Comparison of ENCODE assay signal across 24 cellular contexts in the genomic region with DNA sequence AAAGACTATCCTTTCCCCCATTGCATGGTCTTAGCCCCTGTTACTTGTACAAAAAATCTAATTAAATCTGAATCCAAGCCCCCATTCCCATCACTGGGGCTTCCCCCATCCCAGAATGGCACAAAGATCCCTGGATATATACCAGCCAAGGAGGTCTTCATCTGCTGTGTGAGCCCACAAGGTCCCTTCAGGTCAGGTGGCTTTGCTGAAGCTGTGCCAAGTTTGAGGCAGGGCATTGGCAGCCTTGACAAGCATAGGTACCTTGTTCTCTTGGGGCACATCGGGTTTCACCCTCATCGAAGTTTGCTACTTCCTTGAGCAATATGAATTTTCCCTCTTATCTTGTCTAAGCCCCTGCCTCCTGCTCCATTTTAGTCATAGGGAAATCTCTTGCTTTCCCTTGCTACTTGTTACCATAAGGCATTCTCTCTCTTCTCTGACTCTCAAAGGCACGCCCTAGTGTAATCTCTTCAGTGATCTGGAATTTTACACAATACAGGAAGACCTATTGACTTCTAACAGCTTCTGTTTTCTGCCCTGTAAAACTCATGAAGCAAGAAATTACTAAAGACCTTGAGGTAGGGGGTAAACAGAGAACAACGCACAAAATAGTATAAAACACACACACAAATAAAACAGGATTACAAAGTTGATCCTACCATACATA.
A peak's percentile ranks its signal among the peaks of the same experiment; 100 is the strongest.
DNase-seq lines count a peak whose midpoint lies in the region; ATAC-seq, FAIRE-seq and TF ChIP-seq lines count a peak whose summit lies in the region.
"Had no signal": no experiment of that assay in that cellular context is flagged by ENCODE, and none has a peak within 500 bp of the region (broad histone marks: within the 10 kb centered on the region; RNA-seq: fewer than 3 reads in every experiment).

No MANE protein-coding gene starts in this region.

- WGBS in mesenchymal stem cell = 77% methylated on average over 4 of the region's 4 CpGs

- H3K36me3 ChIP-seq in bronchial epithelial cell (ENCODE audit: control insufficient read depth, insufficient read depth, low read length) (no peaks in the 10 kb centered on the region), mesenchymal stem cell (ENCODE audit: control insufficient read depth in 1 of 2, insufficient read depth in 2 of 2, low read depth in 1 of 2, low read length in 2 of 2) (no peaks in the 10 kb centered on the region)
- H3K36me3 ChIP-seq: left ventricle myocardium inferior, MG63, Peyer's patch, prostate gland had no signal

- H3K4me2 ChIP-seq in mesenchymal stem cell (ENCODE audit: low read length, poor library complexity, severe bottlenecking) = no peak overlapping the region

- H2BK12ac ChIP-seq in mesenchymal stem cell (ENCODE audit: low read length in 2 of 2) = peak overlapping the region in 1 of 2 experiments; percentile 31

- H4K8ac ChIP-seq in mesenchymal stem cell (ENCODE audit: low read length) = no peak overlapping the region

- no peak overlapping the region for H3K9ac ChIP-seq in mesenchymal stem cell (ENCODE audit: low read length)

- peak overlapping the region; percentile 87 for H2AK5ac ChIP-seq in mesenchymal stem cell (ENCODE audit: low read length, severe bottlenecking)

- peak overlapping the region in 1 of 2 experiments; percentile 48 for H3K18ac ChIP-seq in mesenchymal stem cell (ENCODE audit: low read depth in 1 of 2, low read length in 2 of 2)

- no peak overlapping the region for H3K23ac ChIP-seq in mesenchymal stem cell (ENCODE audit: low read length in 2 of 2)

- H3K9me3 Mint-ChIP-seq in CD14-positive monocyte = peaks cover 0 to 4% (median 1%) of the 10 kb centered on the region in 7 donors
- H3K9me3 Mint-ChIP-seq: activated naive CD8-positive, alpha-beta T cell treated with anti-CD3 and anti-CD28 coated beads for 36 hours; activated T-helper 2 cell treated with anti-CD3 and anti-CD28 coated beads, Interferon-gamma antibody, Interleukin-2, Interleukin-4, amounts not matched to agents 10 μg/mL and 5 μg/mL and 100 μg/mL, durations not matched to agents 14 hours and 24 hours and 36 hours; nephron progenitor cell; WTC11 had no signal

- intact Hi-C loops in CD14-positive monocyte (cut with micrococcal nuclease) = no loop called here

- peaks cover 75% of the 10 kb centered on the region for H3K4me1 Mint-ChIP-seq in CD14-positive monocyte

- H2AFZ ChIP-seq in mesenchymal stem cell (ENCODE audit: low read depth, low read length) = no peak overlapping the region

- H3K27me3 Mint-ChIP-seq in CD14-positive monocyte (ENCODE audit: low read depth in 3 of 3) = peaks cover 0 to 2% (median 0%) of the 10 kb centered on the region in 3 donors

- no peak overlapping the region for H4K91ac ChIP-seq in mesenchymal stem cell (ENCODE audit: low read length)

- peak overlapping the region; percentile 72 to 93 (median 87) for H3K27ac Mint-ChIP-seq in CD14-positive monocyte
- H3K27ac Mint-ChIP-seq: activated naive CD8-positive, alpha-beta T cell treated with anti-CD3 and anti-CD28 coated beads for 36 hours; activated T-helper 2 cell treated with anti-CD3 and anti-CD28 coated beads, Interferon-gamma antibody, Interleukin-2, Interleukin-4, amounts not matched to agents 10 μg/mL and 5 μg/mL and 100 μg/mL, durations not matched to agents 14 hours and 24 hours and 36 hours; nephron progenitor cell; WTC11 had no signal

- TF ChIP-seq CTCF in CD14-positive monocyte (IDR thresholded peaks at IDR 0.05) (no peak), bronchial epithelial cell (IDR thresholded peaks at IDR 0.05; ENCODE audit: insufficient read depth, low read length, severe bottlenecking) (no peak), foreskin keratinocyte (conservative IDR thresholded peaks at IDR 0.05) (no peak)

- H3K4ac ChIP-seq in mesenchymal stem cell (ENCODE audit: low read depth in 1 of 2, low read length in 2 of 2) = no peak overlapping the region

- no peak for DNase-seq in CD14-positive monocyte (ENCODE audit: low spot score)
- peak; percentile 1 for DNase-seq in MV-4-11 (lab: John Stamatoyannopoulos, UW)
- DNase-seq in bronchial epithelial cell (ENCODE audit: low read depth) = peak; percentile 39
- peak; percentile 33 for DNase-seq in mesenchymal stem cell
- no peak for DNase-seq in foreskin keratinocyte
- DNase-seq in NCI-H526 treated with DMSO at 0.1 percent for 48 hours (lab: John Stamatoyannopoulos, UW) = no peak
- DNase-seq: activated CD4-positive, alpha-beta T cell treated with anti-CD3 and anti-CD28 coated beads, Interleukin-2, amount 50 U/mL, for 4 hours; activated CD8-positive, alpha-beta memory T cell treated with anti-CD3 and anti-CD28 coated beads, Interleukin-2, amount 50 U/mL, for 48 hours; activated naive CD8-positive, alpha-beta T cell treated with anti-CD3 and anti-CD28 coated beads for 36 hours; left ventricle myocardium inferior; MG63; midbrain; NCI-H187; NCI-H226; nephron progenitor cell; Peyer's patch; stimulated activated CD4-positive, alpha-beta T cell treated with anti-CD3 and anti-CD28 coated beads, Interleukin-1b, Interleukin-23, amount 100 ng/mL, for 48 hours had no signal

- H3K14ac ChIP-seq in mesenchymal stem cell (ENCODE audit: low read length in 2 of 2) = no peak overlapping the region

- H3K79me1 ChIP-seq in mesenchymal stem cell (replicated peaks; ENCODE audit: low read length, poor library complexity, severe bottlenecking) = no peaks in the 10 kb centered on the region

- H2BK15ac ChIP-seq in mesenchymal stem cell (ENCODE audit: low read depth, poor library complexity, severe bottlenecking) = no peak overlapping the region

- H3K4me3 ChIP-seq in bronchial epithelial cell (ENCODE audit: low read depth, low read length) (no peak overlapping the region), mesenchymal stem cell (ENCODE audit: insufficient read depth in 1 of 2, low read depth in 1 of 2, low read length in 2 of 2) (no peak overlapping the region)
- H3K4me3 ChIP-seq: left ventricle myocardium inferior, MG63, Peyer's patch, prostate gland had no signal

- no peak for ATAC-seq in GM19328 (IDR thresholded peaks at IDR 0.05; ENCODE audit: unreplicated experiment)
- ATAC-seq in GM21447 (IDR thresholded peaks at IDR 0.05; ENCODE audit: unreplicated experiment) = no peak
- no peak for ATAC-seq in foreskin keratinocyte
- ATAC-seq: HCT116, SK-N-SH treated with all-trans-retinoic acid at 6 μM for 48 hours, WTC11 had no signal

- H2BK120ac ChIP-seq in mesenchymal stem cell (ENCODE audit: low read depth, low read length) = no peak overlapping the region

- H2BK5ac ChIP-seq in mesenchymal stem cell (ENCODE audit: low read depth, low read length, poor library complexity, severe bottlenecking) = no peak overlapping the region

- H3K27ac ChIP-seq in mesenchymal stem cell (ENCODE audit: low read length, poor library complexity, severe bottlenecking) (no peak overlapping the region), foreskin keratinocyte (no peak overlapping the region)
- H3K27ac ChIP-seq: left ventricle myocardium inferior, prostate gland had no signal

- H3K36me3 Mint-ChIP-seq in CD14-positive monocyte = peaks cover 3 to 5% of the 10 kb centered on the region in 2 donors
- H3K36me3 Mint-ChIP-seq: activated naive CD8-positive, alpha-beta T cell treated with anti-CD3 and anti-CD28 coated beads for 36 hours; WTC11 had no signal

- H3K4me1 ChIP-seq in mesenchymal stem cell (ENCODE audit: control insufficient read depth, insufficient read depth, low read depth, low read length) (peaks cover 11% of the 10 kb centered on the region), foreskin keratinocyte (peaks cover 26% of the 10 kb centered on the region)
- H3K4me1 ChIP-seq: prostate gland had no signal

- FAIRE-seq in bronchial epithelial cell (lab: Jason Lieb, UNC) = no peak

- H3K27me3 ChIP-seq in bronchial epithelial cell (ENCODE audit: control insufficient read depth, insufficient read depth, low read length) (no peaks in the 10 kb centered on the region), mesenchymal stem cell (ENCODE audit: control insufficient read depth in 1 of 2, insufficient read depth in 1 of 2, low read length in 2 of 2) (no peaks in the 10 kb centered on the region), foreskin keratinocyte (no peaks in the 10 kb centered on the region)
- H3K27me3 ChIP-seq: Peyer's patch had no signal

- no peaks in the 10 kb centered on the region for H3K9me3 ChIP-seq in mesenchymal stem cell (ENCODE audit: control insufficient read depth, low read length)
- H3K9me3 ChIP-seq: left ventricle myocardium inferior, MG63, Peyer's patch, prostate gland had no signal

- peak overlapping the region in 1 of 2 donors; percentile 72 for H3K4me3 Mint-ChIP-seq in CD14-positive monocyte
- H3K4me3 Mint-ChIP-seq: activated naive CD8-positive, alpha-beta T cell treated with anti-CD3 and anti-CD28 coated beads for 36 hours; nephron progenitor cell; WTC11 had no signal

Comparison
In these comparisons a context has a peak if more than half of its experiments do, and no peak if none do; other contexts are left out.
1. DNase-seq: peak in MV-4-11 (single experiment), bronchial epithelial cell (single experiment) and mesenchymal stem cell (single experiment); none in CD14-positive monocyte (single experiment), foreskin keratinocyte (0 of 2) and NCI-H526 treated with DMSO at 0.1 percent for 48 hours (single experiment).